In genomic region chr15:48596415-48596814, GRCh38 we compare ENCODE assay signal across 13 cellular contexts. TPM values are rescaled to one million over a fixed set of nuclear protein-coding genes. Genes with fewer than 3 reads are reported as not detected.
A peak's percentile ranks its signal among the peaks of the same experiment; 100 is the strongest.
DNase-seq lines count a peak whose midpoint lies in the region; ATAC-seq lines count a peak whose summit lies in the region.
"Had no signal": no experiment of that assay in that cellular context is flagged by ENCODE, and none has a peak within 500 bp of the region (broad histone marks: within the 10 kb centered on the region; RNA-seq: fewer than 3 reads in every experiment).

No MANE protein-coding gene starts in this region.

- DNase-seq in skeletal muscle cell (ENCODE audit: low read depth) = peak; percentile 39
- no peak for DNase-seq in NCI-H1436 treated with DMSO at 0.1 percent for 48 hours (lab: John Stamatoyannopoulos, UW)
- no peak for DNase-seq in A172 (ENCODE audit: low spot score)
- no peak for DNase-seq in activated T-cell treated with anti-CD3 and anti-CD28 coated beads, Interleukin-2, amount 50 U/mL, for 72 hours
- DNase-seq: activated CD4-positive, alpha-beta T cell treated with anti-CD3 and anti-CD28 coated beads, Interleukin-2, amount 50 U/mL, for 48 hours; activated naive CD4-positive, alpha-beta T cell treated with Interleukin-2 at 50 U/mL for 16 hours; H9; left colon; NCI-H187; T-helper 2 cell had no signal

- no peak overlapping the region for H3K4me3 ChIP-seq in skeletal muscle cell (ENCODE audit: low read depth, low read length)

- H3K9me3 Mint-ChIP-seq in activated T-cell treated with anti-CD3 and anti-CD28 coated beads, Interleukin-2, amount 50 U/mL, for 72 hours = no peaks in the 10 kb centered on the region
- H3K9me3 Mint-ChIP-seq: H9 had no signal

- peaks cover 15% of the 10 kb centered on the region for H3K27me3 Mint-ChIP-seq in activated T-cell treated with anti-CD3 and anti-CD28 coated beads, Interleukin-2, amount 50 U/mL, for 72 hours (ENCODE audit: low read depth)

- H3K4me1 Mint-ChIP-seq in activated T-cell treated with anti-CD3 and anti-CD28 coated beads, Interleukin-2, amount 50 U/mL, for 72 hours (ENCODE audit: low read depth) = peaks cover 5% of the 10 kb centered on the region

- no peaks in the 10 kb centered on the region for H3K36me3 Mint-ChIP-seq in activated T-cell treated with anti-CD3 and anti-CD28 coated beads, Interleukin-2, amount 50 U/mL, for 72 hours (ENCODE audit: insufficient read depth in 2 of 2)

- H3K27ac Mint-ChIP-seq in activated T-cell treated with anti-CD3 and anti-CD28 coated beads, Interleukin-2, amount 50 U/mL, for 72 hours = no peak overlapping the region
- H3K27ac Mint-ChIP-seq: H9 had no signal

- no peak overlapping the region for H3K4me3 Mint-ChIP-seq in activated T-cell treated with anti-CD3 and anti-CD28 coated beads, Interleukin-2, amount 50 U/mL, for 72 hours
- H3K4me3 Mint-ChIP-seq: H9 had no signal

- peak; percentile 49 for ATAC-seq in GM18868 (IDR thresholded peaks at IDR 0.05; ENCODE audit: unreplicated experiment)
- ATAC-seq in GM21825 (IDR thresholded peaks at IDR 0.05; ENCODE audit: unreplicated experiment) = peak; percentile 44
- peak; percentile 61 for ATAC-seq in HG03520 (IDR thresholded peaks at IDR 0.05; ENCODE audit: unreplicated experiment)
- no peak for ATAC-seq in activated T-cell treated with anti-CD3 and anti-CD28 coated beads, Interleukin-2, amount 50 U/mL, for 72 hours (replicated peaks in 1 of 2)
- ATAC-seq: left colon had no signal

RNA-seq across cellular contexts. Expression of gene FBN1, which starts 49.1 kb away (rescaled TPM):
- total RNA-seq in A172 (2014; rRNA removed; shearing (Covaris generic)) = 142 and 156 TPM in 2 replicates
- total RNA-seq in activated T-cell treated with anti-CD3 and anti-CD28 coated beads, Interleukin-2, amount 50 U/mL, for 72 hours = under 1 TPM; 0.50 to 0.79 TPM

Comparison
In these comparisons a context has a peak if more than half of its experiments do, and no peak if none do; other contexts are left out.
1. ATAC-seq: peak in GM18868 (single experiment), GM21825 (single experiment) and HG03520 (single experiment); none in activated T-cell treated with anti-CD3 and anti-CD28 coated beads, Interleukin-2, amount 50 U/mL, for 72 hours (0 of 2).
2. RNA of gene FBN1, which starts 49.1 kb away (total RNA-seq): 142 to 156 TPM in A172; 0.50 to 0.79 TPM in activated T-cell treated with anti-CD3 and anti-CD28 coated beads, Interleukin-2, amount 50 U/mL, for 72 hours; every median in the first group is over 10 times any median in the second.